In genomic region chr17:76538281-76538931, GRCh38 we compare ENCODE assay signal across 10 cellular contexts. TPM values are rescaled to one million over a fixed set of nuclear protein-coding genes. Genes with fewer than 3 reads are reported as not detected.
DNase-seq lines count a peak whose midpoint lies in the region; ATAC-seq and TF ChIP-seq lines count a peak whose summit lies in the region.
"Had no signal": no experiment of that assay in that cellular context is flagged by ENCODE, and none has a peak within 500 bp of the region (broad histone marks: within the 10 kb centered on the region; RNA-seq: fewer than 3 reads in every experiment).

No MANE protein-coding gene starts in this region.

- H3K9me3 Mint-ChIP-seq in Caco-2 (ENCODE audit: unreplicated experiment) = no peaks in the 10 kb centered on the region

- POLR2A ChIA-PET in Caco-2 (lab: Charles Lee) = no interaction called here

- H3K36me3 ChIP-seq in H7 (replicated peaks; ENCODE audit: control insufficient read depth, insufficient read depth, low read length) (no peaks in the 10 kb centered on the region), brain microvascular endothelial cell (replicated peaks) (no peaks in the 10 kb centered on the region), kidney epithelial cell (ENCODE audit: control insufficient read depth, insufficient read depth, low read length) (no peaks in the 10 kb centered on the region), Caco-2 (ENCODE audit: control insufficient read depth, insufficient read depth, low read length) (no peaks in the 10 kb centered on the region)

- BruUV-seq in Caco-2 (replicated peaks; lab: Mats Ljungman, UMichigan) = no TSS peak

- CTCF ChIA-PET in Caco-2 (lab: Charles Lee) = interaction anchor here (0.6 kb wide), 2 partner anchors 15 to 71 kb away, joined by 3 read pairs; partner anchors contain the start of gene AANAT

- in situ Hi-C loops in brain microvascular endothelial cell (cut with HindIII; ENCODE audit: low pct_ligation_motif_present, low sequenced_read_pairs) = no loop called here

- peak; percentile 77 for DNase-seq in H7
- DNase-seq in brain microvascular endothelial cell = no peak
- no peak for DNase-seq in kidney epithelial cell (ENCODE audit: low read depth)
- DNase-seq in stimulated activated CD4-positive, alpha-beta T cell treated with anti-CD3 and anti-CD28 coated beads, Interleukin-15, amount 100 ng/mL, for 24 hours = no peak
- no peak for DNase-seq in Caco-2
- DNase-seq in NOMO-1 treated with DMSO at 0.1 percent for 48 hours (lab: John Stamatoyannopoulos, UW; ENCODE audit: unreplicated experiment) = no peak
- DNase-seq: activated gamma-delta T cell treated with Interleukin-2 at 50 U/mL for 16 hours, SHP77 had no signal

- H3K4me1 ChIP-seq in Caco-2 = peaks cover 9% of the 10 kb centered on the region

- no peak overlapping the region for H3K4me3 Mint-ChIP-seq in Caco-2 (ENCODE audit: unreplicated experiment)

- no peaks in the 10 kb centered on the region for H3K9me3 ChIP-seq in Caco-2

- H3K36me3 Mint-ChIP-seq in Caco-2 (ENCODE audit: insufficient read depth, unreplicated experiment) = peaks cover 5% of the 10 kb centered on the region

- H3K27ac Mint-ChIP-seq in Caco-2 (ENCODE audit: unreplicated experiment) = no peak overlapping the region

- peaks cover 39% of the 10 kb centered on the region for H3K27me3 ChIP-seq in H7 (ENCODE audit: control insufficient read depth, insufficient read depth, low read length)
- H3K27me3 ChIP-seq in brain microvascular endothelial cell (replicated peaks) = no peaks in the 10 kb centered on the region
- H3K27me3 ChIP-seq in kidney epithelial cell (ENCODE audit: control insufficient read depth, insufficient read depth, low read length) = peaks cover 11% of the 10 kb centered on the region
- no peaks in the 10 kb centered on the region for H3K27me3 ChIP-seq in Caco-2 (replicated peaks; ENCODE audit: control insufficient read depth, insufficient read depth, low read length)

- no peak for ATAC-seq in HG02623 (IDR thresholded peaks at IDR 0.05; ENCODE audit: unreplicated experiment)

- no peaks in the 10 kb centered on the region for H3K27me3 Mint-ChIP-seq in Caco-2 (ENCODE audit: insufficient read depth, unreplicated experiment)

- no peak for TF ChIP-seq CTCF in brain microvascular endothelial cell (IDR thresholded peaks at IDR 0.05; ENCODE audit: low read depth, low read length, missing control alignments)
- no peak for TF ChIP-seq CTCF in kidney epithelial cell (IDR thresholded peaks at IDR 0.05; ENCODE audit: insufficient read depth, low read length, poor library complexity, severe bottlenecking)
- TF ChIP-seq CTCF in Caco-2 (IDR thresholded peaks at IDR 0.05; ENCODE audit: insufficient read depth in 1 of 2, low read depth in 1 of 2, low read length in 1 of 2, severe bottlenecking in 1 of 2, unreplicated experiment in 1 of 2) = no peak

- intact Hi-C loops in Caco-2 (cut with micrococcal nuclease; ENCODE audit: unreplicated experiment) = no loop called here

- H3K4me1 Mint-ChIP-seq in Caco-2 (ENCODE audit: low read depth, unreplicated experiment) = peaks cover 8% of the 10 kb centered on the region

- H3K27ac ChIP-seq in brain microvascular endothelial cell (no peak overlapping the region), skin epidermis (peak overlapping the region in 17 of 21 experiments; percentile 10 to 88 (median 50))

- H3K4me3 ChIP-seq in H7 (ENCODE audit: insufficient read depth, low read depth, low read length) (peak overlapping the region; percentile 61), brain microvascular endothelial cell (ENCODE audit: low read depth, low read length) (peak overlapping the region; percentile 58), kidney epithelial cell (ENCODE audit: low read depth, low read length) (peak overlapping the region; percentile 27), skin epidermis (peak overlapping the region; percentile 18 to 46 (median 29)), Caco-2 (ENCODE audit: low read depth, low read length) (no peak overlapping the region)

RNA-seq across cellular contexts. Expression of gene CYGB, which starts 0.9 kb away (rescaled TPM):
- 1.4 and 3.5 TPM in 2 replicates for total RNA-seq in H7 (2014; rRNA removed; shearing (Covaris generic))
- 16.9 and 19.9 TPM in 2 replicates for total RNA-seq in kidney epithelial cell
- total RNA-seq in Caco-2 (2022) = 0.32 and 1.0 TPM in 2 replicates

RNA-seq across cellular contexts. Expression of gene PRCD, which starts 1.4 kb away (rescaled TPM):
- total RNA-seq in H7 (2014; rRNA removed; shearing (Covaris generic)) = 0.70 and 0.83 TPM in 2 replicates
- total RNA-seq in kidney epithelial cell (not detected in 2 replicates), Caco-2 (2022) (not detected in 2 replicates)

RNA-seq across cellular contexts. Expression of gene RHBDF2, which starts 37.2 kb away (rescaled TPM):
- total RNA-seq in H7 (2014; rRNA removed; shearing (Covaris generic)) = 23.0 and 34.3 TPM in 2 replicates
- 101 and 111 TPM in 2 replicates for total RNA-seq in kidney epithelial cell
- total RNA-seq in Caco-2 (2022) = 33.8 and 37.2 TPM in 2 replicates

RNA-seq across cellular contexts. Expression of gene ST6GALNAC2, which starts 47.3 kb away (rescaled TPM):
- 1.7 and 2.4 TPM in 2 replicates for total RNA-seq in H7 (2014; rRNA removed; shearing (Covaris generic))
- total RNA-seq in kidney epithelial cell (9.9 and 13.6 TPM in 2 replicates), Caco-2 (2022) (0.77 and 2.5 TPM in 2 replicates)
